Comparison of ENCODE assay signal across 1 cellular context in genomic region chr1:201307760-201308499, GRCh38.
TF ChIP-seq lines count a peak whose summit lies in the region.

No MANE protein-coding gene starts in this region.

TF ChIP-seq in WTC11, 78 proteins besides CTCF, POLR2A, EP300 and RAD21 (continued from another document):
- TF ChIP-seq ATF6 (CRISPR knock-in tag; IDR thresholded peaks at IDR 0.05) (no peak), ARID4B (CRISPR knock-in tag; IDR thresholded peaks at IDR 0.05; ENCODE audit: borderline replicate concordance) (no peak), ZNF512 (CRISPR knock-in tag; IDR thresholded peaks at IDR 0.05; ENCODE audit: borderline replicate concordance) (no peak), MLX (CRISPR knock-in tag; IDR thresholded peaks at IDR 0.05) (no peak), OVOL2 (CRISPR knock-in tag; IDR thresholded peaks at IDR 0.05; ENCODE audit: borderline replicate concordance) (no peak), NFYB (CRISPR knock-in tag; conservative IDR thresholded peaks at IDR 0.05; ENCODE audit: low read depth) (no peak), GABPB1 (CRISPR knock-in tag; IDR thresholded peaks at IDR 0.05) (no peak)
